1 cellular context compared by ENCODE assay signal in the genomic region with DNA sequence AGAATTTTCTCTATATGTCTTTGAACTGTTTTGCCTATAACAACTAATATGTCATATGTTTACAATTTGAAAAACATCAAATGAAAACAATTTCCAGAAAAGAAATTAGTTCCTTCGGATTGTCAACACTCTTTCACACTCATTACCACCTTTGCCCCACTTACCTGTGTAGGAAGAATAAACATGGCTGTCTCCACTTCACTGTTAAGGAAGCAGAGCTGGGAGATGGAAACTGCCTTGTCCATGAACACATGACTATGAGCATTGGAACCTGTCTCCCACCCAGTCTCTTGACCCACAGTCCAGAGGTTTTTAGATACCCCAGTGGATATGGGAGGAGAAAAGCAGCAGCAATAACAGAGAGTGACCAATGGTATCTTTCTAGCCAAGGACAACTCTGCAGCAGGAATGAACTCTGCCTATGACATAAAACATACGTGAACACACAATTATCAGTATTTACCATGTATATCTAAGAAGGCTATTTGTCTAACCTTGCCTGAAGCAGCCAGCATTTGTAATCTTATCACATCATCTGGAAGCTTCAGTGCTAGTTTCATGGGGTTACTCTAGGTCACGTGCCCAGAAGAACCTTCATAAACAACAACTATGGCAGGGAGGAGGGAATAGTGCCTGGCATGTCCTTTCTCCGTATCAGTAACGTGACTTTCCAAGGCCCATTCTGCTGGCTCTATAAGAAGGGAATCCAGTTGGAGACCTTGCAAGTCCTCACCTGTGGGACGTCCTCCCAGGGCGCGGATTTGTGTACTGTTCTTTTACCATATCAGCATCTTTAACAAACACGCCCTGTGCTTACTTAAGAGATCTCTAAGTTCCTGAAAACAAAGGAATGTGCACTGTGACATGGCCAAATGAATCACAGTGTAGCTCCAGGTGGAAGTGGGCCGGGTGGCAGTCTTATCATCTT.
TF ChIP-seq lines count a peak whose summit lies in the region.

No MANE protein-coding gene starts in this region.

TF ChIP-seq in SK-N-SH treated with all-trans-retinoic acid at 6 μM for 48 hours, 23 proteins besides CTCF, POLR2A, EP300 and RAD21 (continued from another document):
- TF ChIP-seq CSRNP3 (CRISPR knock-in tag; IDR thresholded peaks at IDR 0.05) = no peak
- TF ChIP-seq ZNF565 (CRISPR knock-in tag; conservative IDR thresholded peaks at IDR 0.05; ENCODE audit: low read depth) = no peak
- TF ChIP-seq, protein P1, sequence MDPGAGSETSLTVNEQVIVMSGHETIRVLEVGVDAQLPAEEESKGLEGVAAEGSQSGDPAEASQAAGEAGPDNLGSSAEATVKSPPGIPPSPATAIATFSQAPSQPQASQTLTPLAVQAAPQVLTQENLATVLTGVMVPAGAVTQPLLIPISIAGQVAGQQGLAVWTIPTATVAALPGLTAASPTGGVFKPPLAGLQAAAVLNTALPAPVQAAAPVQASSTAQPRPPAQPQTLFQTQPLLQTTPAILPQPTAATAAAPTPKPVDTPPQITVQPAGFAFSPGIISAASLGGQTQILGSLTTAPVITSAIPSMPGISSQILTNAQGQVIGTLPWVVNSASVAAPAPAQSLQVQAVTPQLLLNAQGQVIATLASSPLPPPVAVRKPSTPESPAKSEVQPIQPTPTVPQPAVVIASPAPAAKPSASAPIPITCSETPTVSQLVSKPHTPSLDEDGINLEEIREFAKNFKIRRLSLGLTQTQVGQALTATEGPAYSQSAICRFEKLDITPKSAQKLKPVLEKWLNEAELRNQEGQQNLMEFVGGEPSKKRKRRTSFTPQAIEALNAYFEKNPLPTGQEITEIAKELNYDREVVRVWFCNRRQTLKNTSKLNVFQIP (CRISPR knock-in tag; IDR thresholded peaks at IDR 0.05; ENCODE audit: borderline replicate concordance, low read depth) = no peak
- no peak for TF ChIP-seq RARB (CRISPR knock-in tag; IDR thresholded peaks at IDR 0.05)
- TF ChIP-seq ARNTL (CRISPR knock-in tag; IDR thresholded peaks at IDR 0.05; ENCODE audit: borderline replicate concordance, low read depth) = no peak
- no peak for TF ChIP-seq GLIS3 (CRISPR knock-in tag; IDR thresholded peaks at IDR 0.05)
- no peak for TF ChIP-seq TCF4 (CRISPR knock-in tag; IDR thresholded peaks at IDR 0.05; ENCODE audit: borderline replicate concordance)
- TF ChIP-seq BACH2 (CRISPR knock-in tag; IDR thresholded peaks at IDR 0.05; ENCODE audit: borderline replicate concordance) = no peak
- no peak for TF ChIP-seq OSR1 (CRISPR knock-in tag; IDR thresholded peaks at IDR 0.05)
- TF ChIP-seq SNAI2 (CRISPR knock-in tag; IDR thresholded peaks at IDR 0.05) = no peak
- TF ChIP-seq, protein P2, sequence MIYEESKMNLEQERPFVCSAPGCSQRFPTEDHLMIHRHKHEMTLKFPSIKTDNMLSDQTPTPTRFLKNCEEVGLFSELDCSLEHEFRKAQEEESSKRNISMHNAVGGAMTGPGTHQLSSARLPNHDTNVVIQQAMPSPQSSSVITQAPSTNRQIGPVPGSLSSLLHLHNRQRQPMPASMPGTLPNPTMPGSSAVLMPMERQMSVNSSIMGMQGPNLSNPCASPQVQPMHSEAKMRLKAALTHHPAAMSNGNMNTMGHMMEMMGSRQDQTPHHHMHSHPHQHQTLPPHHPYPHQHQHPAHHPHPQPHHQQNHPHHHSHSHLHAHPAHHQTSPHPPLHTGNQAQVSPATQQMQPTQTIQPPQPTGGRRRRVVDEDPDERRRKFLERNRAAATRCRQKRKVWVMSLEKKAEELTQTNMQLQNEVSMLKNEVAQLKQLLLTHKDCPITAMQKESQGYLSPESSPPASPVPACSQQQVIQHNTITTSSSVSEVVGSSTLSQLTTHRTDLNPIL (CRISPR knock-in tag; IDR thresholded peaks at IDR 0.05; ENCODE audit: low read depth) = no peak
- TF ChIP-seq TOX (CRISPR knock-in tag; IDR thresholded peaks at IDR 0.05; ENCODE audit: borderline replicate concordance) = no peak
- TF ChIP-seq ZFP3 (CRISPR knock-in tag; IDR thresholded peaks at IDR 0.05) = no peak
